8 cellular contexts compared by ENCODE assay signal in genomic region chr17:58756246-58757161, GRCh38. TPM values are rescaled to one million over a fixed set of nuclear protein-coding genes. Genes with fewer than 3 reads are reported as not detected.
DNase-seq lines count a peak whose midpoint lies in the region; TF ChIP-seq lines count a peak whose summit lies in the region.

No MANE protein-coding gene starts in this region.

- H2BK15ac ChIP-seq in H9 (ENCODE audit: low read depth, low read length) (no peak overlapping the region), mesendoderm (replicated peaks; ENCODE audit: low read depth) (no peak overlapping the region)

- H2BK12ac ChIP-seq in H9 (ENCODE audit: insufficient read length, low read depth, low read length), result no peak overlapping the region

- H3K79me2 ChIP-seq in H9 (ENCODE audit: insufficient read depth, low read length) (no peaks in the 10 kb centered on the region), SU-DHL-6 (ENCODE audit: insufficient read depth, low read length) (no peaks in the 10 kb centered on the region), mesendoderm (ENCODE audit: control insufficient read depth, insufficient read depth, low read length) (no peaks in the 10 kb centered on the region)

- TF ChIP-seq EP300 in tibial nerve (IDR thresholded peaks at IDR 0.05), result no peak

- peaks cover 7% of the 10 kb centered on the region for H3K23me2 ChIP-seq in H9 (ENCODE audit: insufficient read length, low read depth, low read length, poor library complexity, severe bottlenecking)

- H3K23ac ChIP-seq in H9 (ENCODE audit: insufficient read length, low read depth, low read length) (no peak overlapping the region), mesendoderm (ENCODE audit: low read length) (no peak overlapping the region)

- H4K20me1 ChIP-seq in H9 (ENCODE audit: control insufficient read depth, insufficient read depth, insufficient read length) (no peaks in the 10 kb centered on the region), SU-DHL-6 (ENCODE audit: low read depth, low read length) (no peaks in the 10 kb centered on the region)

- TF ChIP-seq CTCF in BE2C (IDR thresholded peaks at IDR 0.05; ENCODE audit: low read depth, low read length) (no peak), H9 (conservative IDR thresholded peaks at IDR 0.05) (no peak), SU-DHL-6 (IDR thresholded peaks at IDR 0.05; ENCODE audit: insufficient read depth, low read length, poor library complexity, severe bottlenecking) (no peak), tibial nerve (IDR thresholded peaks at IDR 0.05) (no peak)

- H3K27me3 ChIP-seq in BE2C, result no peaks in the 10 kb centered on the region
- no peaks in the 10 kb centered on the region for H3K27me3 ChIP-seq in H9 (ENCODE audit: insufficient read depth, low read length)
- no peaks in the 10 kb centered on the region for H3K27me3 ChIP-seq in SU-DHL-6 (ENCODE audit: low read length)
- peaks cover 12% of the 10 kb centered on the region for H3K27me3 ChIP-seq in ectodermal cell (ENCODE audit: control insufficient read depth, insufficient read depth, low read length, poor library complexity, severe bottlenecking)
- H3K27me3 ChIP-seq in mesendoderm (ENCODE audit: insufficient read depth, low read length, poor library complexity), result peaks cover 6% of the 10 kb centered on the region
- peaks cover 0 to 54% of the 10 kb centered on the region in 2 donors for H3K27me3 ChIP-seq in tibial nerve

- H4K91ac ChIP-seq in H9 (ENCODE audit: insufficient read length, low read depth, low read length), result no peak overlapping the region

- H3K9me2 ChIP-seq in SU-DHL-6 (replicated peaks; ENCODE audit: insufficient read depth, low read length), result no peaks in the 10 kb centered on the region

- peak overlapping the region; percentile 83; the same call in 1 of the 2 replicates for H3K14ac ChIP-seq in H9 (ENCODE audit: insufficient read depth, low read length)

- H4K5ac ChIP-seq in H9 (ENCODE audit: insufficient read length, low read depth, low read length), result no peak overlapping the region
- no peak overlapping the region for H4K5ac ChIP-seq in mesendoderm (ENCODE audit: low read length)

- no CpG with 5 or more reads among the region's 72 CpGs for WGBS in H9 (ENCODE audit: extremely low coverage, insufficient read length, low lambda C conversion rate)
- WGBS in ectodermal cell, 2 experiments, result 1% methylated on average over 71 of the region's 72 CpGs
- WGBS in mesendoderm (ENCODE audit: extremely low coverage, insufficient coverage, low lambda C conversion rate), result no CpG with 5 or more reads among the region's 72 CpGs
- WGBS in tibial nerve, 2 donors, result 1 to 2% methylated on average over 44 to 67 of the region's 72 CpGs

- no peaks in the 10 kb centered on the region for H3K9me3 Mint-ChIP-seq in H9

- H3K4me3 ChIP-seq in BE2C (ENCODE audit: low read depth, low read length), result peak overlapping the region; percentile 95
- H3K4me3 ChIP-seq in SU-DHL-6 (ENCODE audit: insufficient read depth, low read length, poor library complexity, severe bottlenecking), result peak overlapping the region; percentile 94
- peak overlapping the region; percentile 97 for H3K4me3 ChIP-seq in ectodermal cell (ENCODE audit: insufficient read depth, low read depth, low read length)
- peak overlapping the region; percentile 65 for H3K4me3 ChIP-seq in mesendoderm (ENCODE audit: low read length)
- peak overlapping the region; percentile 41 to 60 (median 52) for H3K4me3 ChIP-seq in tibial nerve

- H3K18ac ChIP-seq in H9 (ENCODE audit: insufficient read length, low read depth, low read length) (peak overlapping the region; percentile 78), mesendoderm (ENCODE audit: low read length) (no peak overlapping the region)

- DNase-seq in BE2C (peak; percentile 55), H9 (peak; percentile 48), mesendoderm (peak; percentile 18), tibial nerve (ENCODE audit: low spot score in 2 of 2) (no peak)
- no peak for DNase-seq in activated effector memory CD4-positive, alpha-beta T cell treated with anti-CD3 and anti-CD28 coated beads, Interleukin-2, amount 50 U/mL, for 16 hours
- DNase-seq in central memory CD4-positive, alpha-beta T cell, result no peak

- H3K4me1 ChIP-seq in BE2C, result no peaks in the 10 kb centered on the region
- no peaks in the 10 kb centered on the region; the same call in 1 of the 2 replicates for H3K4me1 ChIP-seq in H9 (ENCODE audit: insufficient read depth, low read length)
- peaks cover 7% of the 10 kb centered on the region for H3K4me1 ChIP-seq in ectodermal cell (ENCODE audit: control insufficient read depth, insufficient read depth, low read length)
- H3K4me1 ChIP-seq in mesendoderm (ENCODE audit: control insufficient read depth, low read depth, low read length), result peaks cover 2% of the 10 kb centered on the region
- H3K4me1 ChIP-seq in tibial nerve, result peaks cover 0 to 22% (median 8%) of the 10 kb centered on the region in 4 donors

- H3K36me3 ChIP-seq in BE2C (no peaks in the 10 kb centered on the region; the same call in 1 of the 2 replicates), SU-DHL-6 (ENCODE audit: low read length) (no peaks in the 10 kb centered on the region), ectodermal cell (ENCODE audit: control insufficient read depth, insufficient read depth, low read length) (no peaks in the 10 kb centered on the region), mesendoderm (ENCODE audit: control insufficient read depth, insufficient read depth, low read length) (no peaks in the 10 kb centered on the region), tibial nerve (no peaks in the 10 kb centered on the region)

- H3K4ac ChIP-seq in H9 (ENCODE audit: low read depth, low read length) (no peak overlapping the region), mesendoderm (ENCODE audit: low read depth, low read length) (no peak overlapping the region)

- H2BK120ac ChIP-seq in H9 (ENCODE audit: low read depth, low read length, poor library complexity, severe bottlenecking) (no peak overlapping the region), mesendoderm (ENCODE audit: low read depth, low read length) (no peak overlapping the region)

- H3K27ac ChIP-seq in H9 (ENCODE audit: insufficient read length, low read depth, low read length) (no peak overlapping the region), SU-DHL-6 (ENCODE audit: low read depth, low read length) (no peak overlapping the region), ectodermal cell (ENCODE audit: insufficient read depth, low read depth, low read length, poor library complexity, severe bottlenecking) (peak overlapping the region; percentile 26), mesendoderm (ENCODE audit: low read depth, low read length) (no peak overlapping the region), tibial nerve (no peak overlapping the region)

- no peak for TF ChIP-seq POLR2A in tibial nerve (IDR thresholded peaks at IDR 0.05)

- H3K56ac ChIP-seq in H9 (ENCODE audit: insufficient read length, low read depth, low read length), result no peak overlapping the region
- peak overlapping the region; percentile 82 for H3K56ac ChIP-seq in mesendoderm (ENCODE audit: low read length)

- H2BK20ac ChIP-seq in H9 (ENCODE audit: low read depth, low read length, poor library complexity, severe bottlenecking), result no peak overlapping the region

- H2AK5ac ChIP-seq in H9 (ENCODE audit: insufficient read length, low read length) (no peak overlapping the region), mesendoderm (ENCODE audit: low read length) (no peak overlapping the region)

- H3K27me3 Mint-ChIP-seq in H9 (ENCODE audit: low read depth), result peaks cover 47% of the 10 kb centered on the region

- H3K4me2 ChIP-seq in H9 (ENCODE audit: insufficient read depth, insufficient read length, low read length) (peak overlapping the region; percentile 97), SU-DHL-6 (ENCODE audit: low read depth, low read length, poor library complexity, severe bottlenecking) (peak overlapping the region; percentile 76), mesendoderm (ENCODE audit: low read length) (peak overlapping the region; percentile 96)

- no peak overlapping the region for H3T11ph ChIP-seq in H9 (ENCODE audit: low read length)

- H3K79me1 ChIP-seq in H9 (ENCODE audit: insufficient read depth, low read depth, low read length, poor library complexity, severe bottlenecking) (no peaks in the 10 kb centered on the region), mesendoderm (ENCODE audit: low read length) (no peaks in the 10 kb centered on the region)

- no peak overlapping the region for H4K8ac ChIP-seq in H9 (replicated peaks; ENCODE audit: insufficient read length, low read depth, low read length)
- no peak overlapping the region for H4K8ac ChIP-seq in mesendoderm (ENCODE audit: low read depth, low read length)

- H3K4me1 Mint-ChIP-seq in H9, result peaks cover 10 to 13% of the 10 kb centered on the region in 2 experiments

- H3K4me3 Mint-ChIP-seq in H9, result peak overlapping the region; percentile 94 to 96

- peak overlapping the region in 1 of 3 experiments; percentile 84; a peak in 3 of 7 replicates for H3K27ac Mint-ChIP-seq in H9

- H2AFZ ChIP-seq in H9 (ENCODE audit: low read length), result peak overlapping the region; percentile 88
- H2AFZ ChIP-seq in SU-DHL-6 (ENCODE audit: low read depth, low read length, severe bottlenecking), result peak overlapping the region; percentile 98

- H3K9me3 ChIP-seq in BE2C (no peaks in the 10 kb centered on the region), H9 (ENCODE audit: control insufficient read depth, low read depth, low read length) (no peaks in the 10 kb centered on the region), SU-DHL-6 (ENCODE audit: insufficient read depth, low read length) (no peaks in the 10 kb centered on the region), ectodermal cell (ENCODE audit: control insufficient read depth, low read length) (no peaks in the 10 kb centered on the region), tibial nerve (no peaks in the 10 kb centered on the region)

- peaks cover 6% of the 10 kb centered on the region for H3F3A ChIP-seq in SU-DHL-6 (ENCODE audit: insufficient read depth)

- H3K9ac ChIP-seq in H9 (ENCODE audit: extremely low read depth, insufficient read length, low read length) (peak overlapping the region; percentile 72), SU-DHL-6 (ENCODE audit: low read length) (peak overlapping the region; percentile 80), mesendoderm (ENCODE audit: low read length) (peak overlapping the region; percentile 71)

- H2BK5ac ChIP-seq in H9 (ENCODE audit: insufficient read length, low read length), result no peak overlapping the region
- no peak overlapping the region for H2BK5ac ChIP-seq in mesendoderm (ENCODE audit: low read length)

- H3K36me3 Mint-ChIP-seq in H9 (ENCODE audit: insufficient read depth in 1 of 3, low read depth in 3 of 3), result no peaks in the 10 kb centered on the region; a peak in 1 of 7 replicates

RNA-seq across cellular contexts. Expression of gene PPM1E, which starts 0.8 kb away (rescaled TPM):
- 12.3 TPM for polyA plus RNA-seq in BE2C (2012; ENCODE audit: insufficient read depth, insufficient read length, low read depth)
- 7.1 and 7.3 TPM in 2 replicates for total RNA-seq in H9 (2021)
- polyA plus RNA-seq in ectodermal cell (2013, experiment 1 of 4), result 8.1 TPM
- polyA plus RNA-seq in ectodermal cell (2013, experiment 2 of 4), result 7.9 TPM
- 8.7 TPM for polyA plus RNA-seq in ectodermal cell (2013, experiment 3 of 4)
- polyA plus RNA-seq in ectodermal cell (2013, experiment 4 of 4), result 8.9 TPM
- 1.4 TPM for polyA plus RNA-seq in mesendoderm (2013, experiment 1 of 2)
- 1.4 TPM for polyA plus RNA-seq in mesendoderm (2013, experiment 2 of 2)
- under 1 TPM in 2 of 4 donors, not detected in 2; under 0.01 to 0.42 TPM for total RNA-seq in tibial nerve

Comparison
In these comparisons a context has a peak if more than half of its experiments do, and no peak if none do; other contexts are left out.
1. DNase-seq: peak in BE2C (single experiment), H9 (single experiment) and mesendoderm (single experiment); none in tibial nerve (0 of 2), activated effector memory CD4-positive, alpha-beta T cell treated with anti-CD3 and anti-CD28 coated beads, Interleukin-2, amount 50 U/mL, for 16 hours (single experiment) and central memory CD4-positive, alpha-beta T cell (single experiment).
2. Peak in every context shown above with its lines, with median percentiles within 50 percentile points of each other: H3K4me3 ChIP-seq, H3K4me2 ChIP-seq and H3K9ac ChIP-seq.